14 cellular contexts compared by ENCODE assay signal in genomic region chr16:27246439-27246838, GRCh38. TPM values are rescaled to one million over a fixed set of nuclear protein-coding genes. Genes with fewer than 3 reads are reported as not detected.
DNase-seq lines count a peak whose midpoint lies in the region; ATAC-seq and TF ChIP-seq lines count a peak whose summit lies in the region.
"Had no signal": no experiment of that assay in that cellular context is flagged by ENCODE, and none has a peak within 500 bp of the region (broad histone marks: within the 10 kb centered on the region; RNA-seq: fewer than 3 reads in every experiment).

No MANE protein-coding gene starts in this region.

- H3K9me3 ChIP-seq in neutrophil (no peaks in the 10 kb centered on the region), mucosa of descending colon (no peaks in the 10 kb centered on the region)

- H3K27ac Mint-ChIP-seq in activated naive CD4-positive, alpha-beta T cell treated with anti-CD3 and anti-CD28 coated beads for 36 hours: peak overlapping the region; percentile 38
- no peak overlapping the region for H3K27ac Mint-ChIP-seq in activated naive CD4-positive, alpha-beta T cell treated with anti-CD3 and anti-CD28 coated beads, Interleukin-2, amount 10 ng/mL, durations not matched to agents 7 days and 5 days
- H3K27ac Mint-ChIP-seq in activated T-helper 2 cell treated with anti-CD3 and anti-CD28 coated beads, Interferon-gamma antibody, Interleukin-2, Interleukin-4, amounts not matched to agents 10 μg/mL and 5 μg/mL and 100 μg/mL, durations not matched to agents 14 hours and 24 hours and 36 hours: peak overlapping the region; percentile 91

- H3K4me1 Mint-ChIP-seq in activated naive CD4-positive, alpha-beta T cell treated with anti-CD3 and anti-CD28 coated beads for 36 hours (ENCODE audit: low read depth): peaks cover 86% of the 10 kb centered on the region
- H3K4me1 Mint-ChIP-seq in activated naive CD4-positive, alpha-beta T cell treated with anti-CD3 and anti-CD28 coated beads, Interleukin-2, amount 10 ng/mL, durations not matched to agents 7 days and 5 days: peaks cover 66% of the 10 kb centered on the region
- H3K4me1 Mint-ChIP-seq in activated T-helper 2 cell treated with anti-CD3 and anti-CD28 coated beads, Interferon-gamma antibody, Interleukin-2, Interleukin-4, amounts not matched to agents 10 μg/mL and 5 μg/mL and 100 μg/mL, durations not matched to agents 14 hours and 24 hours and 36 hours (ENCODE audit: low read depth): peaks cover 88% of the 10 kb centered on the region

- peaks cover 3% of the 10 kb centered on the region for H3K36me3 ChIP-seq in neutrophil
- H3K36me3 ChIP-seq in mucosa of descending colon (ENCODE audit: low read depth): no peaks in the 10 kb centered on the region

- peaks cover 14% of the 10 kb centered on the region for H3K36me3 Mint-ChIP-seq in activated naive CD4-positive, alpha-beta T cell treated with anti-CD3 and anti-CD28 coated beads for 36 hours (ENCODE audit: low read depth)
- H3K36me3 Mint-ChIP-seq in activated naive CD4-positive, alpha-beta T cell treated with anti-CD3 and anti-CD28 coated beads, Interleukin-2, amount 10 ng/mL, durations not matched to agents 7 days and 5 days: peaks cover 65% of the 10 kb centered on the region
- peaks cover 79% of the 10 kb centered on the region for H3K36me3 Mint-ChIP-seq in activated T-helper 2 cell treated with anti-CD3 and anti-CD28 coated beads, Interferon-gamma antibody, Interleukin-2, Interleukin-4, amounts not matched to agents 10 μg/mL and 5 μg/mL and 100 μg/mL, durations not matched to agents 14 hours and 24 hours and 36 hours (ENCODE audit: low read depth)

- intact Hi-C loops in activated naive CD4-positive, alpha-beta T cell treated with anti-CD3 and anti-CD28 coated beads for 36 hours (cut with micrococcal nuclease): loop anchor here (1.0 kb wide), 2 partner anchors 8 to 9 kb away; no protein-coding TSS in a partner anchor
- intact Hi-C loops in activated T-helper 2 cell treated with anti-CD3 and anti-CD28 coated beads, Interferon-gamma antibody, Interleukin-2, Interleukin-4, amounts not matched to agents 10 μg/mL and 5 μg/mL and 100 μg/mL, durations not matched to agents 14 hours and 24 hours and 36 hours (cut with micrococcal nuclease): loop anchor here (2.0 kb wide), 1 partner anchor 68 kb away; no protein-coding TSS in a partner anchor
- intact Hi-C loops in mucosa of descending colon (cut with DNase I, micrococcal nuclease): loop anchor here in 1 of 2 donors (10.0 kb wide), 1 partner anchor 88 kb away; no protein-coding TSS in a partner anchor

- peak overlapping the region; percentile 80 for H3K27ac ChIP-seq in neutrophil
- H3K27ac ChIP-seq: foreskin keratinocyte, SK-N-MC had no signal

- CTCF ChIA-PET in activated naive CD4-positive, alpha-beta T cell treated with anti-CD3 and anti-CD28 coated beads for 36 hours (lab: Charles Lee): interaction anchor here (0.9 to 2.4 kb wide), 2 partner anchors 11 to 71 kb away, joined by 3 to 7 read pairs; no protein-coding TSS in a partner anchor
- CTCF ChIA-PET in activated naive CD4-positive, alpha-beta T cell treated with anti-CD3 and anti-CD28 coated beads, Interleukin-2, amount 10 ng/mL, durations not matched to agents 7 days and 5 days (lab: Charles Lee): interaction anchor here (1.2 kb wide), 1 partner anchor 11 kb away, joined by 3 read pairs; no protein-coding TSS in a partner anchor

- no peaks in the 10 kb centered on the region for H3K27me3 Mint-ChIP-seq in activated naive CD4-positive, alpha-beta T cell treated with anti-CD3 and anti-CD28 coated beads for 36 hours (ENCODE audit: low read depth)
- H3K27me3 Mint-ChIP-seq in activated naive CD4-positive, alpha-beta T cell treated with anti-CD3 and anti-CD28 coated beads, Interleukin-2, amount 10 ng/mL, durations not matched to agents 7 days and 5 days: no peaks in the 10 kb centered on the region
- no peaks in the 10 kb centered on the region for H3K27me3 Mint-ChIP-seq in activated T-helper 2 cell treated with anti-CD3 and anti-CD28 coated beads, Interferon-gamma antibody, Interleukin-2, Interleukin-4, amounts not matched to agents 10 μg/mL and 5 μg/mL and 100 μg/mL, durations not matched to agents 14 hours and 24 hours and 36 hours (ENCODE audit: low read depth)
- H3K27me3 Mint-ChIP-seq: naive B cell had no signal

- H3K4me1 ChIP-seq in neutrophil (ENCODE audit: control insufficient read depth in 1 of 2, insufficient read depth in 1 of 2, low read depth in 1 of 2, low read length in 1 of 2): peaks cover 31 to 32% of the 10 kb centered on the region in 2 experiments
- H3K4me1 ChIP-seq in mucosa of descending colon (ENCODE audit: low read depth): peaks cover 34% of the 10 kb centered on the region
- H3K4me1 ChIP-seq: foreskin keratinocyte had no signal

- no peaks in the 10 kb centered on the region for H3K27me3 ChIP-seq in neutrophil
- H3K27me3 ChIP-seq: dorsolateral prefrontal cortex, foreskin keratinocyte had no signal

- TF ChIP-seq CTCF in neutrophil (IDR thresholded peaks at IDR 0.05): no peak
- no peak for TF ChIP-seq CTCF in mucosa of descending colon (IDR thresholded peaks at IDR 0.05)

- no peak for ATAC-seq in mucosa of descending colon
- ATAC-seq: foreskin keratinocyte had no signal

- H3K4me3 ChIP-seq in neutrophil (ENCODE audit: low read depth in 1 of 2, low read length in 1 of 2) (no peak overlapping the region), mucosa of descending colon (no peak overlapping the region)
- H3K4me3 ChIP-seq: dorsolateral prefrontal cortex, SK-N-MC had no signal

- H3K9me3 Mint-ChIP-seq in activated naive CD4-positive, alpha-beta T cell treated with anti-CD3 and anti-CD28 coated beads for 36 hours: no peaks in the 10 kb centered on the region
- no peaks in the 10 kb centered on the region for H3K9me3 Mint-ChIP-seq in activated naive CD4-positive, alpha-beta T cell treated with anti-CD3 and anti-CD28 coated beads, Interleukin-2, amount 10 ng/mL, durations not matched to agents 7 days and 5 days
- H3K9me3 Mint-ChIP-seq in activated T-helper 2 cell treated with anti-CD3 and anti-CD28 coated beads, Interferon-gamma antibody, Interleukin-2, Interleukin-4, amounts not matched to agents 10 μg/mL and 5 μg/mL and 100 μg/mL, durations not matched to agents 14 hours and 24 hours and 36 hours: no peaks in the 10 kb centered on the region

- peak; percentile 6 for DNase-seq in activated naive CD4-positive, alpha-beta T cell treated with anti-CD3 and anti-CD28 coated beads for 36 hours
- no peak for DNase-seq in activated naive CD4-positive, alpha-beta T cell treated with anti-CD3 and anti-CD28 coated beads, Interleukin-2, amount 10 ng/mL, durations not matched to agents 7 days and 5 days
- no peak for DNase-seq in activated T-helper 2 cell treated with anti-CD3 and anti-CD28 coated beads, Interferon-gamma antibody, Interleukin-2, Interleukin-4, amounts not matched to agents 10 μg/mL and 5 μg/mL and 100 μg/mL, durations not matched to agents 14 hours and 24 hours and 36 hours (ENCODE audit: low spot score)
- DNase-seq in ureter (ENCODE audit: low spot score) (peak; percentile 26), ecto neural progenitor cell (ENCODE audit: low spot score) (no peak), NK-92 (lab: John Stamatoyannopoulos, UW; ENCODE audit: unreplicated experiment) (no peak), mucosa of descending colon (no peak)
- DNase-seq: activated CD4-positive, CD25-positive, alpha-beta regulatory T cell; DMS79 treated with DMSO at 0.1 percent for 48 hours; dorsolateral prefrontal cortex; foreskin keratinocyte; naive B cell had no signal

- no peak overlapping the region for H3K4me3 Mint-ChIP-seq in activated naive CD4-positive, alpha-beta T cell treated with anti-CD3 and anti-CD28 coated beads for 36 hours
- H3K4me3 Mint-ChIP-seq in activated naive CD4-positive, alpha-beta T cell treated with anti-CD3 and anti-CD28 coated beads, Interleukin-2, amount 10 ng/mL, durations not matched to agents 7 days and 5 days: no peak overlapping the region
- H3K4me3 Mint-ChIP-seq in activated T-helper 2 cell treated with anti-CD3 and anti-CD28 coated beads, Interferon-gamma antibody, Interleukin-2, Interleukin-4, amounts not matched to agents 10 μg/mL and 5 μg/mL and 100 μg/mL, durations not matched to agents 14 hours and 24 hours and 36 hours (ENCODE audit: low read depth): no peak overlapping the region

RNA-seq across cellular contexts. Expression of gene NSMCE1, which starts 22.1 kb away (rescaled TPM):
- 100 to 1,000 TPM; 112 to 117 TPM for total RNA-seq in activated naive CD4-positive, alpha-beta T cell treated with anti-CD3 and anti-CD28 coated beads for 36 hours
- 186 and 189 TPM in 2 replicates for total RNA-seq in activated T-helper 2 cell treated with anti-CD3 and anti-CD28 coated beads, Interferon-gamma antibody, Interleukin-2, Interleukin-4, amounts not matched to agents 10 μg/mL and 5 μg/mL and 100 μg/mL, durations not matched to agents 14 hours and 24 hours and 36 hours
- total RNA-seq in ureter: 66.1 TPM
- 10 to 100 TPM; 39.3 to 50.1 (median 48.9) TPM for total RNA-seq in mucosa of descending colon

RNA-seq across cellular contexts. Expression of gene KDM8, which starts 43.1 kb away (rescaled TPM):
- total RNA-seq in activated naive CD4-positive, alpha-beta T cell treated with anti-CD3 and anti-CD28 coated beads for 36 hours: 10 to 100 TPM; 11.3 to 13.9 TPM
- 13.5 and 17.3 TPM in 2 replicates for total RNA-seq in activated T-helper 2 cell treated with anti-CD3 and anti-CD28 coated beads, Interferon-gamma antibody, Interleukin-2, Interleukin-4, amounts not matched to agents 10 μg/mL and 5 μg/mL and 100 μg/mL, durations not matched to agents 14 hours and 24 hours and 36 hours
- total RNA-seq in ureter: 13.9 TPM
- total RNA-seq in mucosa of descending colon: 10 to 100 TPM in 1 of 3 donors, 1 to 10 TPM in 2; 8.7 to 12.9 (median 8.9) TPM

Comparison
In these comparisons a context has a peak if more than half of its experiments do, and no peak if none do; other contexts are left out.
1. DNase-seq: peak in activated naive CD4-positive, alpha-beta T cell treated with anti-CD3 and anti-CD28 coated beads for 36 hours (single experiment) and ureter (single experiment); none in activated naive CD4-positive, alpha-beta T cell treated with anti-CD3 and anti-CD28 coated beads, Interleukin-2, amount 10 ng/mL, durations not matched to agents 7 days and 5 days (single experiment), activated T-helper 2 cell treated with anti-CD3 and anti-CD28 coated beads, Interferon-gamma antibody, Interleukin-2, Interleukin-4, amounts not matched to agents 10 μg/mL and 5 μg/mL and 100 μg/mL, durations not matched to agents 14 hours and 24 hours and 36 hours (single experiment), ecto neural progenitor cell (single experiment), NK-92 (single experiment) and mucosa of descending colon (0 of 3).